In the genomic region with DNA sequence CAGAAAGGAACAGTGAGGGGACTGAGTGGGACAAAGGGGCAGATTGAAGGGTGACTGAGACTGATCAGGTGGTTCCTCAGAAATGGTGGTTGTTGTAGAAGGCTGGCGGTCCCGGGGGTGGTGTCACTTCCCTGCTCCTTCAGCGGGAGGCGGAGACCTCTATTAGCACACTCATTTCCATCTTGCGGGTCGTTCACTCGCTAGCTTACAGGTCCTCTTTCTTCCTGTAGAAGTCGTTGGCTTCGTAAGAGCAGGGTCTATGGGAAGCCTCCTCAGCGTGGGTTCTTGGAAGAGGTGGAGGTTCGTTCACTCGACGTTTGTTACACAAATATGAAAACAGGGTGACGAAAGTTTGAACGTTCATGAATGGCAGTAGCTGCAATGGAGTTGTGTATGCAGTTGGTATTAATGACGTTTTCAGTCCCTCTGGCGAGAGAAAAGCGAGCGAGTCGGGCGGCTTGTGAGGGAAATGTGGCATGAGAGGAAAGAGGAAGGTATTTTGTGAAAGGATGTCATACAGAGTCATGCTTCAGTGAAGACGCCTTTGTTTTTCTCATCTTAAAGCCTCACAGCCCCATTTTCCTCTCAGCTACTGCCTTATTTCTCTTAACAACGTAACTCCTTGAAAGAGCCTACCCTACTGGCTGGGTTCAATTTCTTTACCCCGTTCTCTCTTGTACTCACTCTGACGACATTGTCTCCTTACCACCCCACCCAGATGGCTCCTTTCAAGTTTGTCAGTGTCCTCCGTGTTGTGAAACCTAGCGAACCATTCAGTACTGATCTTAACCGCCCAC, we compare ENCODE assay signal across 8 cellular contexts. TPM values are rescaled to one million over a fixed set of nuclear protein-coding genes. Genes with fewer than 3 reads are reported as not detected.
DNase-seq lines count a peak whose midpoint lies in the region; ATAC-seq, FAIRE-seq and TF ChIP-seq lines count a peak whose summit lies in the region.

No MANE protein-coding gene starts in this region.

- no peaks in the 10 kb centered on the region for H4K20me1 ChIP-seq in hepatocyte (ENCODE audit: insufficient read depth, poor library complexity, severe bottlenecking)

- H3K4me2 ChIP-seq in hepatocyte = peak overlapping the region; percentile 85

- H3K9me3 Mint-ChIP-seq in IgD-negative memory B cell = no peaks in the 10 kb centered on the region

- TF ChIP-seq CTCF in hepatocyte (IDR thresholded peaks at IDR 0.05; ENCODE audit: poor library complexity) (no peak), D721Med (IDR thresholded peaks at IDR 0.05; ENCODE audit: insufficient read depth, missing control alignments) (no peak)

- ATAC-seq in GM21367 (IDR thresholded peaks at IDR 0.05; ENCODE audit: unreplicated experiment) = peak; percentile 23

- peak overlapping the region; percentile 34 for H3K27ac ChIP-seq in adipose tissue (ENCODE audit: low read depth, low read length)
- H3K27ac ChIP-seq in hepatocyte = peak overlapping the region; percentile 86

- H3K9me3 ChIP-seq in hepatocyte (ENCODE audit: low read depth) = no peaks in the 10 kb centered on the region

- H3K4me3 ChIP-seq in hepatocyte (peak overlapping the region; percentile 52), skeletal muscle cell (ENCODE audit: low read depth, low read length) (peak overlapping the region; percentile 67)

- H3K27ac Mint-ChIP-seq in IgD-negative memory B cell = peak overlapping the region; percentile 93 to 99 (median 98)

- H3K27me3 ChIP-seq in hepatocyte = no peaks in the 10 kb centered on the region

- peaks cover 3% of the 10 kb centered on the region for H3K4me1 ChIP-seq in hepatocyte (ENCODE audit: insufficient read depth)

- whole genome bisulfite sequencing in adipose tissue, 3 donors = 8 to 25% (median 9%) methylated on average over 28 of the region's 28 CpGs
- 54% methylated on average over 28 of the region's 28 CpGs for WGBS in hepatocyte (ENCODE audit: low lambda C conversion rate, missing lambda C conversion rate)

- no peak for FAIRE-seq in D721Med (lab: Jason Lieb, UNC)

- H3K27me3 Mint-ChIP-seq in IgD-negative memory B cell = no peaks in the 10 kb centered on the region

- H3K79me2 ChIP-seq in hepatocyte = no peaks in the 10 kb centered on the region

- peak overlapping the region; percentile 94 to 100 (median 99) for H3K4me3 Mint-ChIP-seq in IgD-negative memory B cell

- H2AFZ ChIP-seq in hepatocyte = peak overlapping the region; percentile 91

- no peaks in the 10 kb centered on the region for H3K36me3 ChIP-seq in hepatocyte (replicated peaks; ENCODE audit: insufficient read depth, low read depth)

- peaks cover 7 to 18% (median 10%) of the 10 kb centered on the region in 3 donors for H3K4me1 Mint-ChIP-seq in IgD-negative memory B cell

- H3K36me3 Mint-ChIP-seq in IgD-negative memory B cell = peaks cover 2% of the 10 kb centered on the region

- DNase-seq in DMS79 (lab: John Stamatoyannopoulos, UW) (peak; percentile 84), SK-N-DZ (ENCODE audit: low spot score) (peak; percentile 51), hepatocyte (ENCODE audit: low spot score) (peak; percentile 55), skeletal muscle cell (ENCODE audit: low read depth) (no peak), D721Med (ENCODE audit: insufficient read length, low spot score) (no peak)

- H3K9me2 ChIP-seq in hepatocyte (replicated peaks; ENCODE audit: insufficient read depth) = no peaks in the 10 kb centered on the region

RNA-seq across cellular contexts. Expression of a gene that starts 0.7 kb away (rescaled TPM):
- 10.2 TPM for polyA plus RNA-seq in IgD-negative memory B cell
- 0.71 and 2.5 TPM in 2 replicates for polyA plus RNA-seq in SK-N-DZ (2014; cell fraction: cytosol; rRNA removed)
- 0.64 and 6.0 TPM in 2 replicates for polyA plus RNA-seq in SK-N-DZ (2014; cell fraction: nucleus; rRNA removed)
- polyA plus RNA-seq in adipose tissue = 1 to 10 TPM in 2 of 3 donors, under 1 TPM in 1; 0.31 to 2.5 (median 1.5) TPM
- total RNA-seq in hepatocyte = 3.1 and 7.9 TPM in 2 replicates
- 1.9 and 2.1 TPM in 2 replicates for polyA plus RNA-seq in hepatocyte

Comparison
In these comparisons a context has a peak if more than half of its experiments do, and no peak if none do; other contexts are left out.
1. DNase-seq: peak in DMS79 (single experiment), SK-N-DZ (single experiment) and hepatocyte (single experiment); none in skeletal muscle cell (single experiment) and D721Med (single experiment).